Comparison of ENCODE assay signal across 12 cellular contexts in genomic region chr7:27917774-27918314, GRCh38.
DNase-seq lines count a peak whose midpoint lies in the region; ATAC-seq, FAIRE-seq and TF ChIP-seq lines count a peak whose summit lies in the region.
"Had no signal": no experiment of that assay in that cellular context is flagged by ENCODE, and none has a peak within 500 bp of the region (broad histone marks: within the 10 kb centered on the region; RNA-seq: fewer than 3 reads in every experiment).

No MANE protein-coding gene starts in this region.

- no peak overlapping the region for H3K9ac ChIP-seq in smooth muscle cell (ENCODE audit: low read depth)

- H3K27ac ChIP-seq in RWPE2 (ENCODE audit: poor library complexity, severe bottlenecking) (peak overlapping the region; percentile 38), smooth muscle cell (ENCODE audit: low read depth) (no peak overlapping the region), uterus (no peak overlapping the region), transverse colon (no peak overlapping the region)

- DNase-seq in H54 (ENCODE audit: insufficient read length, low spot score) = peak; percentile 36
- no peak for DNase-seq in RWPE2 (ENCODE audit: low spot score)
- peak; percentile 20 for DNase-seq in fibroblast of mammary gland (ENCODE audit: low read depth)
- no peak for DNase-seq in smooth muscle cell (lab: John Stamatoyannopoulos, UW; ENCODE audit: unreplicated experiment)
- no peak for DNase-seq in uterus
- no peak for DNase-seq in transverse colon
- DNase-seq in activated gamma-delta T cell (lab: John Stamatoyannopoulos, UW) = no peak
- DNase-seq: activated T-cell treated with anti-CD3 and anti-CD28 coated beads, Interleukin-2, amount 50 U/mL, for 48 hours; left ventricle myocardium superior had no signal

- TF ChIP-seq CTCF in RWPE2 (IDR thresholded peaks at IDR 0.05; ENCODE audit: poor library complexity, severe bottlenecking) = no peak
- TF ChIP-seq CTCF in fibroblast of mammary gland (conservative IDR thresholded peaks at IDR 0.05; ENCODE audit: control insufficient read depth, insufficient read depth, low read depth, low read length) = no peak
- no peak for TF ChIP-seq CTCF in smooth muscle cell (IDR thresholded peaks at IDR 0.05; ENCODE audit: borderline replicate concordance, insufficient read depth, poor library complexity, severe bottlenecking)
- TF ChIP-seq CTCF in uterus (IDR thresholded peaks at IDR 0.05) = no peak
- no peak for TF ChIP-seq CTCF in transverse colon (IDR thresholded peaks at IDR 0.05)

- no peaks in the 10 kb centered on the region for H4K20me1 ChIP-seq in smooth muscle cell (ENCODE audit: low read depth)

- H3K79me2 ChIP-seq in smooth muscle cell (ENCODE audit: low read depth) = peaks cover 12% of the 10 kb centered on the region

- H3K27me3 ChIP-seq in RWPE2 (ENCODE audit: insufficient read depth, poor library complexity, severe bottlenecking) (no peaks in the 10 kb centered on the region), smooth muscle cell (ENCODE audit: low read depth) (no peaks in the 10 kb centered on the region), uterus (no peaks in the 10 kb centered on the region), transverse colon (no peaks in the 10 kb centered on the region)

- H3K4me1 ChIP-seq in RWPE2 (ENCODE audit: insufficient read depth, poor library complexity, severe bottlenecking) = peaks cover 27% of the 10 kb centered on the region
- peaks cover 27% of the 10 kb centered on the region for H3K4me1 ChIP-seq in smooth muscle cell (ENCODE audit: low read depth)
- H3K4me1 ChIP-seq in uterus = no peaks in the 10 kb centered on the region
- H3K4me1 ChIP-seq in transverse colon = peaks cover 0 to 15% (median 7%) of the 10 kb centered on the region in 4 donors

- no peak for TF ChIP-seq POLR2A in H54 (IDR thresholded peaks at IDR 0.05; ENCODE audit: low read depth, low read length)
- TF ChIP-seq POLR2A in uterus (IDR thresholded peaks at IDR 0.05) = no peak
- no peak for TF ChIP-seq POLR2A in transverse colon (IDR thresholded peaks at IDR 0.05)

- WGBS in smooth muscle cell (ENCODE audit: low lambda C conversion rate) = 50% methylated on average over 5 of the region's 5 CpGs
- 77 to 79% methylated on average over 5 of the region's 5 CpGs for WGBS in transverse colon (ENCODE audit: low coverage in 1 of 2), 2 donors

- H3F3A ChIP-seq in smooth muscle cell (ENCODE audit: low read depth) = peaks cover 3% of the 10 kb centered on the region

- ATAC-seq in RWPE2 (ENCODE audit: low read depth) = peak; percentile 82
- no peak for ATAC-seq in HG03045 (IDR thresholded peaks at IDR 0.05; ENCODE audit: unreplicated experiment)
- ATAC-seq: left ventricle myocardium superior had no signal

- FAIRE-seq in H54 (lab: Jason Lieb, UNC) = peak; percentile 93
- FAIRE-seq: frontal cortex, G401.6 had no signal

- H3K9me3 ChIP-seq in RWPE2 (ENCODE audit: severe bottlenecking) (peaks cover 3% of the 10 kb centered on the region), smooth muscle cell (replicated peaks; ENCODE audit: low read depth) (no peaks in the 10 kb centered on the region), uterus (no peaks in the 10 kb centered on the region), transverse colon (no peaks in the 10 kb centered on the region)

- H3K4me3 ChIP-seq in RWPE2 (ENCODE audit: severe bottlenecking) (no peak overlapping the region), fibroblast of mammary gland (ENCODE audit: control insufficient read depth, low read depth, low read length) (no peak overlapping the region), smooth muscle cell (no peak overlapping the region), uterus (no peak overlapping the region), transverse colon (no peak overlapping the region)

- H3K36me3 ChIP-seq in RWPE2 (ENCODE audit: low read depth) (no peaks in the 10 kb centered on the region), smooth muscle cell (ENCODE audit: low read depth) (no peaks in the 10 kb centered on the region), uterus (no peaks in the 10 kb centered on the region), transverse colon (no peaks in the 10 kb centered on the region)

- in situ Hi-C loops in transverse colon (cut with MboI; ENCODE audit: low pct_ligation_motif_present in 1 of 4, low pct_unique_long_range_greater_than_20kb in 1 of 4, low sequenced_read_pairs in 3 of 4) = loop anchor here in 1 of 4 donors (25.0 kb wide), 1 partner anchor 331 kb away; no protein-coding TSS in a partner anchor

- peak overlapping the region; percentile 28 for H3K4me2 ChIP-seq in smooth muscle cell

- intact Hi-C loops in uterus (cut with DNase I; ENCODE audit: low total_unique reads) (no loop called here), transverse colon (cut with DNase I; ENCODE audit: low total_unique reads) (loop anchor here (5.0 kb wide), 1 partner anchor 726 kb away; no protein-coding TSS in a partner anchor)

- no peak for TF ChIP-seq EP300 in transverse colon (IDR thresholded peaks at IDR 0.05; ENCODE audit: low read depth)

- no peak overlapping the region for H2AFZ ChIP-seq in smooth muscle cell (ENCODE audit: low read depth)

Comparison
In these comparisons a context has a peak if more than half of its experiments do, and no peak if none do; other contexts are left out.
1. DNase-seq: peak in H54 (single experiment) and fibroblast of mammary gland (single experiment); none in RWPE2 (single experiment), smooth muscle cell (single experiment), uterus (0 of 2), transverse colon (single experiment) and activated gamma-delta T cell (single experiment).